ENCODE assay signal across 8 cellular contexts in genomic region chr20:44911264-44911921, GRCh38. TPM values are rescaled to one million over a fixed set of nuclear protein-coding genes. Genes with fewer than 3 reads are reported as not detected.
A peak's percentile ranks its signal among the peaks of the same experiment; 100 is the strongest.
DNase-seq lines count a peak whose midpoint lies in the region; ATAC-seq and TF ChIP-seq lines count a peak whose summit lies in the region.

No MANE protein-coding gene starts in this region.

- H3K36me3 ChIP-seq in adrenal gland (replicated peaks in 1 of 2): peaks cover 0 to 19% of the 10 kb centered on the region in 2 donors
- H3K36me3 ChIP-seq in left lung: peaks cover 0 to 40% of the 10 kb centered on the region in 2 donors
- H3K36me3 ChIP-seq in thyroid gland: peaks cover 5 to 9% of the 10 kb centered on the region in 2 donors

- ATAC-seq in SK-N-SH treated with all-trans-retinoic acid at 6 μM for 48 hours (peak; percentile 14; the same call in 2 of the 3 replicates), left lung (peak; percentile 80), GM18505 (IDR thresholded peaks at IDR 0.05; ENCODE audit: unreplicated experiment) (no peak), GM18502 (IDR thresholded peaks at IDR 0.05; ENCODE audit: poor library complexity, unreplicated experiment) (no peak)

- intact Hi-C loops in adrenal gland (cut with DNase I) (no loop called here), left lung (cut with DNase I) (no loop called here), thyroid gland (cut with DNase I) (no loop called here)

- DNase-seq in COLO668 (lab: John Stamatoyannopoulos, UW; ENCODE audit: unreplicated experiment) (peak; percentile 34), HPDE6-E6E7 (ENCODE audit: extremely low spot score) (peak; percentile 80), adrenal gland (peak; percentile 38 to 80 (median 63)), left lung (peak; percentile 81 to 87), thyroid gland (peak; percentile 86 to 89)

- H3K9me3 ChIP-seq in adrenal gland (replicated peaks in 1 of 3): no peaks in the 10 kb centered on the region
- no peaks in the 10 kb centered on the region for H3K9me3 ChIP-seq in left lung
- H3K9me3 ChIP-seq in thyroid gland: no peaks in the 10 kb centered on the region

- H3K27ac ChIP-seq in adrenal gland (no peak overlapping the region), left lung (no peak overlapping the region), thyroid gland (no peak overlapping the region)

- H3K27me3 ChIP-seq in adrenal gland (no peaks in the 10 kb centered on the region), left lung (no peaks in the 10 kb centered on the region), thyroid gland (no peaks in the 10 kb centered on the region)

- TF ChIP-seq POLR2A in adrenal gland (IDR thresholded peaks at IDR 0.05) (no peak), thyroid gland (IDR thresholded peaks at IDR 0.05) (no peak), GM18505 (IDR thresholded peaks at IDR 0.05; ENCODE audit: borderline replicate concordance, extremely low read depth, insufficient read depth, insufficient read length) (no peak)

- WGBS in adrenal gland, 4 donors: 64 to 69% (median 68%) methylated on average over 21 of the region's 21 CpGs
- WGBS in thyroid gland, 2 donors: 45 to 49% methylated on average over 21 of the region's 21 CpGs

- H3K4me1 ChIP-seq in adrenal gland (replicated peaks in 1 of 2) (peaks cover 5 to 13% of the 10 kb centered on the region in 2 donors), left lung (peaks cover 5 to 28% of the 10 kb centered on the region in 2 donors), thyroid gland (peaks cover 10 to 16% of the 10 kb centered on the region in 2 donors)

- TF ChIP-seq CTCF in adrenal gland (IDR thresholded peaks at IDR 0.05) (peak in 5 of 6 experiments; percentile 15 to 47 (median 39)), left lung (IDR thresholded peaks at IDR 0.05) (peak; percentile 23), thyroid gland (IDR thresholded peaks at IDR 0.05) (peak in 5 of 6 experiments; percentile 14 to 58 (median 52))

- no peak overlapping the region for H3K4me3 ChIP-seq in adrenal gland
- peak overlapping the region in 1 of 2 donors; percentile 62 for H3K4me3 ChIP-seq in left lung
- H3K4me3 ChIP-seq in thyroid gland (replicated peaks in 1 of 3): no peak overlapping the region

TF ChIP-seq in SK-N-SH treated with all-trans-retinoic acid at 6 μM for 48 hours, 23 proteins besides CTCF, POLR2A, EP300 and RAD21:
- TF ChIP-seq SNAI2 (CRISPR knock-in tag; IDR thresholded peaks at IDR 0.05): no peak
- no peak for TF ChIP-seq PATZ1 (CRISPR knock-in tag; IDR thresholded peaks at IDR 0.05; ENCODE audit: borderline replicate concordance)
- TF ChIP-seq ZNF70 (CRISPR knock-in tag; IDR thresholded peaks at IDR 0.05): no peak

RNA-seq across cellular contexts. Expression of gene PABPC1L, which starts 1.5 kb away (rescaled TPM):
- total RNA-seq in adrenal gland (10 to 100 TPM in 5 of 8 donors, 1 to 10 TPM in 3; 2.8 to 31.2 (median 13.1) TPM), left lung (10 to 100 TPM; 41.2 to 41.3 TPM), thyroid gland (10 to 100 TPM; 26.5 to 53.8 (median 31.9) TPM)
- polyA plus RNA-seq in adrenal gland: 10 to 100 TPM in 2 of 3 donors, 1 to 10 TPM in 1; 3.9 to 90.3 (median 69.5) TPM

RNA-seq across cellular contexts. Expression of gene YWHAB, which starts 25.9 kb away (rescaled TPM):
- 100 to 1,000 TPM; 109 to 207 (median 152) TPM for total RNA-seq in adrenal gland
- polyA plus RNA-seq in adrenal gland: 100 to 1,000 TPM in 1 of 3 donors, 10 to 100 TPM in 2; 53.1 to 293 (median 74.4) TPM
- total RNA-seq in left lung: 100 to 1,000 TPM; 188 to 228 TPM
- total RNA-seq in thyroid gland: 100 to 1,000 TPM; 139 to 182 (median 164) TPM

RNA-seq across cellular contexts. Expression of gene TOMM34, which starts 48.8 kb away (rescaled TPM):
- 10 to 100 TPM; 20.7 to 62.8 (median 48.3) TPM for total RNA-seq in adrenal gland
- polyA plus RNA-seq in adrenal gland: 100 to 1,000 TPM in 1 of 3 donors, 10 to 100 TPM in 2; 17.8 to 120 (median 30.7) TPM
- total RNA-seq in left lung: 10 to 100 TPM; 18.1 to 18.6 TPM
- total RNA-seq in thyroid gland: 10 to 100 TPM; 18.4 to 26.0 (median 23.0) TPM

RNA-seq across cellular contexts. Expression of gene STK4, which starts 54.9 kb away (rescaled TPM):
- total RNA-seq in adrenal gland (10 to 100 TPM; 15.0 to 39.3 (median 32.7) TPM), left lung (10 to 100 TPM; 33.6 to 63.7 TPM), thyroid gland (10 to 100 TPM; 18.8 to 37.2 (median 29.2) TPM)
- 10 to 100 TPM in 2 of 3 donors, 1 to 10 TPM in 1; 7.1 to 24.6 (median 11.1) TPM for polyA plus RNA-seq in adrenal gland

Comparison
In these comparisons a context has a peak if more than half of its experiments do, and no peak if none do; other contexts are left out.
1. DNase-seq: peak in every context shown above with its lines; median percentile 88 in thyroid gland; 84 in left lung; 80 in HPDE6-E6E7; 63 in adrenal gland; 34 in COLO668.
2. ATAC-seq: peak in SK-N-SH treated with all-trans-retinoic acid at 6 μM for 48 hours (single experiment) and left lung (single experiment); none in GM18505 (single experiment) and GM18502 (single experiment).
3. Peak in every context shown above with its lines, with median percentiles within 50 percentile points of each other: CTCF ChIP-seq.